13 cellular contexts compared by ENCODE assay signal in genomic region chr18:27954226-27954625, GRCh38.
DNase-seq lines count a peak whose midpoint lies in the region; ATAC-seq and TF ChIP-seq lines count a peak whose summit lies in the region.
"Had no signal": no experiment of that assay in that cellular context is flagged by ENCODE, and none has a peak within 500 bp of the region (broad histone marks: within the 10 kb centered on the region; RNA-seq: fewer than 3 reads in every experiment).

No MANE protein-coding gene starts in this region.

- no peak overlapping the region for H3K27ac Mint-ChIP-seq in activated CD4-positive, alpha-beta T cell treated with anti-CD3 and anti-CD28 coated beads, Interleukin-2, amount 10 ng/mL, durations not matched to agents 24 days and 14 days
- H3K27ac Mint-ChIP-seq: CD8-positive, alpha-beta memory T cell had no signal

- H3K36me3 Mint-ChIP-seq in activated CD4-positive, alpha-beta T cell treated with anti-CD3 and anti-CD28 coated beads, Interleukin-2, amount 10 ng/mL, durations not matched to agents 24 days and 14 days (ENCODE audit: low read depth), result no peaks in the 10 kb centered on the region

- TF ChIP-seq CTCF in HFF-Myc (IDR thresholded peaks at IDR 0.05; ENCODE audit: low read depth, low read length, missing control alignments) (no peak), fibroblast of the aortic adventitia (IDR thresholded peaks at IDR 0.05; ENCODE audit: insufficient read depth, low read length) (no peak), smooth muscle cell (IDR thresholded peaks at IDR 0.05; ENCODE audit: borderline replicate concordance, insufficient read depth, poor library complexity, severe bottlenecking) (no peak)

- H3K9ac ChIP-seq in adipocyte (ENCODE audit: low read length), result no peak overlapping the region
- H3K9ac ChIP-seq in smooth muscle cell (ENCODE audit: low read depth), result no peak overlapping the region

- H4K20me1 ChIP-seq in smooth muscle cell (ENCODE audit: low read depth), result no peaks in the 10 kb centered on the region

- H3K9me3 ChIP-seq in adipocyte (ENCODE audit: control insufficient read depth, low read length), result no peaks in the 10 kb centered on the region
- H3K9me3 ChIP-seq in smooth muscle cell (replicated peaks; ENCODE audit: low read depth), result no peaks in the 10 kb centered on the region
- H3K9me3 ChIP-seq: lower lobe of right lung had no signal

- H3K27ac ChIP-seq in smooth muscle cell (ENCODE audit: low read depth), result peak overlapping the region; percentile 85
- H3K27ac ChIP-seq: lower lobe of right lung had no signal

- no peak overlapping the region for H2AFZ ChIP-seq in smooth muscle cell (ENCODE audit: low read depth)

- H3K4me3 Mint-ChIP-seq in activated CD4-positive, alpha-beta T cell treated with anti-CD3 and anti-CD28 coated beads, Interleukin-2, amount 10 ng/mL, durations not matched to agents 24 days and 14 days, result no peak overlapping the region
- H3K4me3 Mint-ChIP-seq: CD8-positive, alpha-beta memory T cell had no signal

- H3K36me3 ChIP-seq in adipocyte (ENCODE audit: control insufficient read depth, insufficient read depth, low read length, severe bottlenecking) (no peaks in the 10 kb centered on the region), smooth muscle cell (ENCODE audit: low read depth) (peaks cover 6% of the 10 kb centered on the region)
- H3K36me3 ChIP-seq: lower lobe of right lung had no signal

- H3K27me3 ChIP-seq in adipocyte (replicated peaks; ENCODE audit: control insufficient read depth, insufficient read depth, low read length), result no peaks in the 10 kb centered on the region
- no peaks in the 10 kb centered on the region for H3K27me3 ChIP-seq in smooth muscle cell (ENCODE audit: low read depth)

- H3K4me1 ChIP-seq in adipocyte (ENCODE audit: control insufficient read depth, insufficient read depth, low read length) (peaks cover 3% of the 10 kb centered on the region), smooth muscle cell (ENCODE audit: low read depth) (peaks cover 38% of the 10 kb centered on the region)
- H3K4me1 ChIP-seq: lower lobe of right lung had no signal

- no peaks in the 10 kb centered on the region for H3K27me3 Mint-ChIP-seq in activated CD4-positive, alpha-beta T cell treated with anti-CD3 and anti-CD28 coated beads, Interleukin-2, amount 10 ng/mL, durations not matched to agents 24 days and 14 days
- H3K27me3 Mint-ChIP-seq: CD8-positive, alpha-beta memory T cell had no signal

- H3K4me3 ChIP-seq in HFF-Myc (replicated peaks; ENCODE audit: low read depth, low read length) (no peak overlapping the region), adipocyte (ENCODE audit: low read length) (no peak overlapping the region), fibroblast of the aortic adventitia (ENCODE audit: low read depth, low read length) (no peak overlapping the region), smooth muscle cell (no peak overlapping the region)
- H3K4me3 ChIP-seq: lower lobe of right lung had no signal

- no peak for ATAC-seq in GM19324 (IDR thresholded peaks at IDR 0.05; ENCODE audit: low FRiP score, unreplicated experiment)
- ATAC-seq: lower lobe of right lung had no signal

- WGBS in smooth muscle cell (ENCODE audit: low lambda C conversion rate), result 21% methylated on average over 3 of the region's 3 CpGs

- peaks cover 19% of the 10 kb centered on the region for H3F3A ChIP-seq in smooth muscle cell (ENCODE audit: low read depth)

- H3K9me3 Mint-ChIP-seq in activated CD4-positive, alpha-beta T cell treated with anti-CD3 and anti-CD28 coated beads, Interleukin-2, amount 10 ng/mL, durations not matched to agents 24 days and 14 days, result no peaks in the 10 kb centered on the region

- DNase-seq in HFF-Myc (ENCODE audit: extremely low read depth, low read depth) (peak; percentile 12), adipocyte (ENCODE audit: low read depth) (peak; percentile 81), fibroblast of the aortic adventitia (ENCODE audit: low read depth) (peak; percentile 44), smooth muscle cell (lab: John Stamatoyannopoulos, UW; ENCODE audit: unreplicated experiment) (peak; percentile 5), Ammon's horn (ENCODE audit: low spot score) (no peak)
- DNase-seq in activated CD4-positive, alpha-beta T cell treated with anti-CD3 and anti-CD28 coated beads, Interleukin-2, amount 10 ng/mL, durations not matched to agents 24 days and 14 days, result no peak
- DNase-seq: activated CD4-positive, alpha-beta T cell treated with anti-CD3 and anti-CD28 coated beads for 1 hour; aorta; CD8-positive, alpha-beta memory T cell; lower lobe of right lung; NCI-H2029 treated with DMSO at 0.1 percent for 48 hours; stimulated activated CD4-positive, alpha-beta T cell treated with anti-CD3 and anti-CD28 coated beads, Interleukin-12 subunit alpha, Interleukin-12 subunit beta, amount 100 ng/mL, for 4 hours had no signal

- peak overlapping the region; percentile 56 for H3K4me2 ChIP-seq in smooth muscle cell

- no peaks in the 10 kb centered on the region for H3K4me1 Mint-ChIP-seq in activated CD4-positive, alpha-beta T cell treated with anti-CD3 and anti-CD28 coated beads, Interleukin-2, amount 10 ng/mL, durations not matched to agents 24 days and 14 days
- H3K4me1 Mint-ChIP-seq: CD8-positive, alpha-beta memory T cell had no signal

- intact Hi-C loops in activated CD4-positive, alpha-beta T cell treated with anti-CD3 and anti-CD28 coated beads, Interleukin-2, amount 10 ng/mL, durations not matched to agents 24 days and 14 days (cut with micrococcal nuclease), result no loop called here

- peaks cover 5% of the 10 kb centered on the region for H3K79me2 ChIP-seq in smooth muscle cell (ENCODE audit: low read depth)

Comparison
In these comparisons a context has a peak if more than half of its experiments do, and no peak if none do; other contexts are left out.
1. DNase-seq: peak in HFF-Myc (single experiment), adipocyte (single experiment), fibroblast of the aortic adventitia (single experiment) and smooth muscle cell (single experiment); none in activated CD4-positive, alpha-beta T cell treated with anti-CD3 and anti-CD28 coated beads, Interleukin-2, amount 10 ng/mL, durations not matched to agents 24 days and 14 days (single experiment) and Ammon's horn (single experiment).